In genomic region chr10:127798116-127798515, GRCh38 we compare ENCODE assay signal across 9 cellular contexts.
"Had no signal": no experiment of that assay in that cellular context is flagged by ENCODE, and none has a peak within 500 bp of the region (broad histone marks: within the 10 kb centered on the region; RNA-seq: fewer than 3 reads in every experiment).

No MANE protein-coding gene starts in this region.

- DNase-seq: effector memory CD4-positive, alpha-beta T cell; gastrocnemius medialis; left colon; left ventricle myocardium superior; naive thymus-derived CD4-positive, alpha-beta T cell; nephron progenitor cell; small intestine; stimulated activated CD4-positive, alpha-beta T cell treated with anti-CD3 and anti-CD28 coated beads, Interleukin-12 subunit alpha, Interleukin-12 subunit beta, amount 100 ng/mL, for 4 hours; stimulated activated naive CD4-positive, alpha-beta T cell had no signal
